ENCODE assay signal across 8 cellular contexts in the genomic region with DNA sequence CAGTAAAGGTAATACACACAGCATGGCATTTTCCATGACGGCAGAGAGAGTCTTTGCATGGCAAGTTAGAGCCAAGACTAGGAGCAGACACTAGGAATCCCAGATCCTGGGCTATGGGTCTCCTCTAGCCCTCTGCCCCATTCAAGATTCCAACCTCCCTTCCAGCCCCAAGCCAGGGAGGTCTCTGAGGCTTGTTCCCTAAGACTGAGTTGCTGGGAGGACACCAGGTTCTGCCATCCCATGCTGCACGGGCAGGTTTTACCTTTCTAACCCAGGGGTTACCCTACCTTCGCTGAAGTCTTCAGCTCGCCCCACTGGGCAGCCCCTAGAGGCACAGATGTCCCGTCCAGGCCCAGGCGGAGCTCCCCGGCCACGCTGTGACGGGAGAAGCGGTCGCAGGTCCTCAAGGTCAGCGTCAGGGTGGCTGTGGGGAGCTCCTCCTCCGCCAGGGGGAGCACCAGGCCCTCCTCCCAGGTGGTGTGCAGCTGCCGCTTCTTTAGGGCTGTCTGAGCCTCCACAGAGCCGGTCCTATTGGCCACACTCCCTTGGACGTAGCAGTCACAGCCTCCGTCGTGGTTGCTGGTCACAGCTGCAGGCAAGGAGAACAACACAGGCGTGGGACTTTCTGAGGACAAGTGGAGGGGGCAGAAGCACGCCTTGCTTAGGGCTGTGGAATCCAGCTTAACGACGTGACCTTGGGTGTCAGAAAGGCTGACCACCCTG. TPM values are rescaled to one million over a fixed set of nuclear protein-coding genes. Genes with fewer than 3 reads are reported as not detected.
DNase-seq lines count a peak whose midpoint lies in the region; ATAC-seq and TF ChIP-seq lines count a peak whose summit lies in the region.

No MANE protein-coding gene starts in this region.

- H3K27me3 ChIP-seq in breast epithelium = no peaks in the 10 kb centered on the region

- no peaks in the 10 kb centered on the region for H3K4me1 ChIP-seq in breast epithelium

- intact Hi-C loops in breast epithelium (cut with DNase I; ENCODE audit: low total_unique reads) = no loop called here

- H3K36me3 ChIP-seq in breast epithelium = no peaks in the 10 kb centered on the region

- H3K27ac ChIP-seq in C4-2B = no peak overlapping the region
- H3K27ac ChIP-seq in breast epithelium = no peak overlapping the region

- no peak overlapping the region for H3K4me3 ChIP-seq in breast epithelium

- ATAC-seq in GM21576 (IDR thresholded peaks at IDR 0.05; ENCODE audit: unreplicated experiment) = peak; percentile 69
- ATAC-seq in GM19397 (IDR thresholded peaks at IDR 0.05; ENCODE audit: unreplicated experiment) = no peak
- ATAC-seq in HG03025 (IDR thresholded peaks at IDR 0.05; ENCODE audit: low FRiP score, unreplicated experiment) = no peak

- H3K9me3 ChIP-seq in breast epithelium = no peaks in the 10 kb centered on the region

- DNase-seq in OCI-M1 (lab: John Stamatoyannopoulos, UW) = peak; percentile 54
- DNase-seq in breast epithelium (ENCODE audit: low spot score in 2 of 2) = no peak
- peak; percentile 28 to 53 for DNase-seq in lung microvascular endothelial cell (ENCODE audit: low read depth in 2 of 2)
- DNase-seq in NCI-H2227 (lab: John Stamatoyannopoulos, UW; ENCODE audit: unreplicated experiment) = no peak

- peak; percentile 92 for TF ChIP-seq CTCF in C4-2B (conservative IDR thresholded peaks at IDR 0.05)
- peak in 2 of 3 donors; percentile 12 to 15 for TF ChIP-seq CTCF in breast epithelium (IDR thresholded peaks at IDR 0.05)

- TF ChIP-seq POLR2A in breast epithelium (IDR thresholded peaks at IDR 0.05) = no peak

RNA-seq across cellular contexts. Expression of a gene that starts 33.8 kb away (rescaled TPM):
- total RNA-seq in breast epithelium = under 1 TPM in 2 of 3 donors, not detected in 1; 0.29 to 0.33 TPM
- total RNA-seq in lung microvascular endothelial cell = under 0.01 TPM in 2 replicates

Comparison
In these comparisons a context has a peak if more than half of its experiments do, and no peak if none do; other contexts are left out.
1. DNase-seq: peak in OCI-M1 (single experiment) and lung microvascular endothelial cell (2 of 2); none in breast epithelium (0 of 2) and NCI-H2227 (single experiment).